In genomic region chr12:85659754-85660530, GRCh38 we compare ENCODE assay signal across 33 cellular contexts.
"Had no signal": no experiment of that assay in that cellular context is flagged by ENCODE, and none has a peak within 500 bp of the region (broad histone marks: within the 10 kb centered on the region; RNA-seq: fewer than 3 reads in every experiment).

No MANE protein-coding gene starts in this region.

- H3K9me3 ChIP-seq: adrenal gland, body of pancreas had no signal

- ATAC-seq: activated naive CD4-positive, alpha-beta T cell treated with anti-CD3 and anti-CD28 coated beads, Interleukin-2, amount 50 U/mL, for 72 hours; activated naive CD8-positive, alpha-beta T cell treated with anti-CD3 and anti-CD28 coated beads, Interleukin-2, amount 50 U/mL, for 24 hours; activated T-cell treated with anti-CD3 and anti-CD28 coated beads, Interleukin-2, amount 50 U/mL, for 4 hours; activated T-cell treated with anti-CD3 and anti-CD28 coated beads, Interleukin-2, amount 50 U/mL, for 72 hours; activated T-helper 17 cell treated with anti-CD3 and anti-CD28 coated beads, Interleukin-2, amount 50 U/mL, for 72 hours; body of pancreas had no signal

- H3K36me3 ChIP-seq: adrenal gland, ascending aorta, brain microvascular endothelial cell, breast epithelium, cardiac muscle cell had no signal

- H3K27me3 ChIP-seq: adrenal gland, ascending aorta, body of pancreas, brain microvascular endothelial cell, breast epithelium, cardiac muscle cell had no signal

- H3K4me3 ChIP-seq: adrenal gland, ascending aorta, body of pancreas, breast epithelium, cardiac muscle cell had no signal

- FAIRE-seq: astrocyte, bronchial epithelial cell had no signal

- H3K4me1 ChIP-seq: adrenal gland, ascending aorta, body of pancreas, breast epithelium had no signal

- H3K27ac ChIP-seq: adrenal gland, ascending aorta, body of pancreas, brain microvascular endothelial cell, breast epithelium, cardiac muscle cell had no signal

- DNase-seq: activated effector memory CD4-positive, alpha-beta T cell treated with anti-CD3 and anti-CD28 coated beads, Interleukin-2, amount 50 U/mL, for 16 hours; activated effector memory CD4-positive, alpha-beta T cell treated with Interleukin-2 at 50 U/mL for 16 hours; activated gamma-delta T cell; activated gamma-delta T cell treated with Interleukin-2 at 50 U/mL for 16 hours; activated naive CD4-positive, alpha-beta T cell; activated naive CD4-positive, alpha-beta T cell treated with anti-CD3 and anti-CD28 coated beads for 36 hours; activated naive CD4-positive, alpha-beta T cell treated with anti-CD3 and anti-CD28 coated beads, Interleukin-2, amount 10 ng/mL, durations not matched to agents 7 days and 5 days; activated naive CD4-positive, alpha-beta T cell treated with anti-CD3 and anti-CD28 coated beads, Interleukin-2, amount 50 U/mL, for 16 hours; activated naive CD4-positive, alpha-beta T cell treated with Interleukin-2 at 50 U/mL for 16 hours; activated naive CD8-positive, alpha-beta T cell treated with anti-CD3 and anti-CD28 coated beads for 36 hours; activated naive CD8-positive, alpha-beta T cell treated with anti-CD3 and anti-CD28 coated beads, Interleukin-2, amount 10 ng/mL, durations not matched to agents 7 days and 5 days; activated naive CD8-positive, alpha-beta T cell treated with anti-CD3 and anti-CD28 coated beads, Interleukin-2, amount 50 U/mL, for 24 hours; activated T-cell treated with anti-CD3 and anti-CD28 coated beads, Interleukin-2, amount 50 U/mL, for 24 hours; activated T-cell treated with anti-CD3 and anti-CD28 coated beads, Interleukin-2, amount 50 U/mL, for 4 hours; activated T-cell treated with anti-CD3 and anti-CD28 coated beads, Interleukin-2, amount 50 U/mL, for 48 hours; activated T-cell treated with anti-CD3 and anti-CD28 coated beads, Interleukin-2, amount 50 U/mL, for 72 hours; adrenal gland; amniotic stem cell; amygdala; anterior cingulate cortex; aorta; body of pancreas; brain microvascular endothelial cell; caudate nucleus; central memory CD4-positive, alpha-beta T cell; cerebellar nuclear complex had no signal
